7 cellular contexts compared by ENCODE assay signal in genomic region chr9:33289501-33289900, GRCh38. TPM values are rescaled to one million over a fixed set of nuclear protein-coding genes. Genes with fewer than 3 reads are reported as not detected.
DNase-seq lines count a peak whose midpoint lies in the region; ATAC-seq and TF ChIP-seq lines count a peak whose summit lies in the region.

No MANE protein-coding gene starts in this region.

- DNase-seq in HK-2 (ENCODE audit: unreplicated experiment) (peak; percentile 0), epithelial cell of esophagus (ENCODE audit: low read depth) (no peak), neuronal stem cell (ENCODE audit: low spot score) (no peak), NCI-H1436 (lab: John Stamatoyannopoulos, UW) (no peak)
- DNase-seq in activated CD4-positive, alpha-beta T cell treated with anti-CD3 and anti-CD28 coated beads for 4 hours, result peak; percentile 32 to 34

- H2AFZ ChIP-seq in neuronal stem cell (ENCODE audit: low read length), result no peak overlapping the region

- no peak overlapping the region for H2BK12ac ChIP-seq in neuronal stem cell (ENCODE audit: low read length)

- H3K4me3 ChIP-seq in epithelial cell of esophagus (ENCODE audit: low read length) (peak overlapping the region; percentile 94), neuronal stem cell (ENCODE audit: low read length in 2 of 2) (peak overlapping the region in 1 of 2 donors; percentile 79)

- H2BK15ac ChIP-seq in neuronal stem cell (ENCODE audit: low read length), result no peak overlapping the region

- H2BK120ac ChIP-seq in neuronal stem cell (ENCODE audit: low read depth, low read length), result no peak overlapping the region

- no peak overlapping the region for H3K18ac ChIP-seq in neuronal stem cell (ENCODE audit: low read length)

- no peak overlapping the region for H4K91ac ChIP-seq in neuronal stem cell (ENCODE audit: low read depth, low read length, poor library complexity)

- H3K9ac ChIP-seq in neuronal stem cell (ENCODE audit: low read depth, low read length, poor library complexity), result no peak overlapping the region

- H3K9me3 ChIP-seq in neuronal stem cell (replicated peaks in 1 of 2; ENCODE audit: control insufficient read depth in 2 of 2, insufficient read depth in 1 of 2, low read depth in 1 of 2, low read length in 2 of 2), result no peaks in the 10 kb centered on the region

- peaks cover 0 to 1% of the 10 kb centered on the region in 2 donors for H3K4me1 ChIP-seq in neuronal stem cell (ENCODE audit: control insufficient read depth in 2 of 2, insufficient read depth in 1 of 2, low read depth in 1 of 2, low read length in 2 of 2)

- no peak for TF ChIP-seq CTCF in epithelial cell of esophagus (IDR thresholded peaks at IDR 0.05; ENCODE audit: insufficient read depth, low read depth, low read length, missing control alignments)

- H2BK5ac ChIP-seq in neuronal stem cell (ENCODE audit: low read length), result no peak overlapping the region

- no peak overlapping the region for H3K27ac ChIP-seq in neuronal stem cell (replicated peaks; ENCODE audit: low read length)

- H4K8ac ChIP-seq in neuronal stem cell (ENCODE audit: low read depth, low read length), result no peak overlapping the region

- H3K4ac ChIP-seq in neuronal stem cell (ENCODE audit: low read length), result no peak overlapping the region

- H2AK5ac ChIP-seq in neuronal stem cell (ENCODE audit: low read depth, low read length), result peak overlapping the region; percentile 90

- H3K23ac ChIP-seq in neuronal stem cell (ENCODE audit: low read depth, low read length, poor library complexity), result no peak overlapping the region

- ATAC-seq in GM18517 (IDR thresholded peaks at IDR 0.05; ENCODE audit: unreplicated experiment), result no peak
- ATAC-seq in GM21381 (IDR thresholded peaks at IDR 0.05; ENCODE audit: unreplicated experiment), result no peak

- no peak overlapping the region for H3K14ac ChIP-seq in neuronal stem cell (ENCODE audit: low read length)

- H3K79me1 ChIP-seq in neuronal stem cell (ENCODE audit: low read depth, low read length), result peaks cover 5% of the 10 kb centered on the region

- H3K27me3 ChIP-seq in neuronal stem cell (ENCODE audit: control insufficient read depth in 3 of 3, insufficient read depth in 3 of 3, low read depth in 1 of 3, low read length in 3 of 3), result no peaks in the 10 kb centered on the region

- H3K36me3 ChIP-seq in neuronal stem cell (replicated peaks in 1 of 2; ENCODE audit: control insufficient read depth in 2 of 2, insufficient read depth in 2 of 2, low read length in 2 of 2), result peaks cover 5 to 28% of the 10 kb centered on the region in 2 donors

- no CpG with 5 or more reads among the region's 12 CpGs for WGBS in neuronal stem cell (ENCODE audit: extremely low coverage in 2 of 2, insufficient read length in 2 of 2, insufficient replicate concordance in 1 of 2), 2 donors

- peak overlapping the region; percentile 57 for H3K4me2 ChIP-seq in neuronal stem cell (ENCODE audit: insufficient read depth, low read length, poor library complexity, severe bottlenecking)

RNA-seq across cellular contexts. Expression of gene NFX1, which starts 0.8 kb away (rescaled TPM):
- polyA plus RNA-seq in neuronal stem cell (2013, experiment 1 of 2), result 14.7 TPM
- polyA plus RNA-seq in neuronal stem cell (2013, experiment 2 of 2), result 15.8 TPM

RNA-seq across cellular contexts. Expression of gene CHMP5, which starts 24.7 kb away (rescaled TPM):
- 64.5 TPM for polyA plus RNA-seq in neuronal stem cell (2013, experiment 1 of 2)
- 64.5 TPM for polyA plus RNA-seq in neuronal stem cell (2013, experiment 2 of 2)

RNA-seq across cellular contexts. Expression of gene BAG1, which starts 25.0 kb away (rescaled TPM):
- polyA plus RNA-seq in neuronal stem cell (2013, experiment 1 of 2), result 39.5 TPM
- polyA plus RNA-seq in neuronal stem cell (2013, experiment 2 of 2), result 38.2 TPM

RNA-seq across cellular contexts. Expression of gene SPINK4, which starts 49.5 kb away (rescaled TPM):
- polyA plus RNA-seq in neuronal stem cell (2013, experiment 1 of 2), result not detected
- not detected for polyA plus RNA-seq in neuronal stem cell (2013, experiment 2 of 2)

Comparison
In these comparisons a context has a peak if more than half of its experiments do, and no peak if none do; other contexts are left out.
1. DNase-seq: peak in HK-2 (single experiment) and activated CD4-positive, alpha-beta T cell treated with anti-CD3 and anti-CD28 coated beads for 4 hours (2 of 2); none in epithelial cell of esophagus (single experiment), neuronal stem cell (single experiment) and NCI-H1436 (single experiment).